1 cellular context compared by ENCODE assay signal in genomic region chr19:8655340-8655709, GRCh38.
TF ChIP-seq lines count a peak whose summit lies in the region.

No MANE protein-coding gene starts in this region.

TF ChIP-seq in K562, 482 proteins besides CTCF, POLR2A, EP300 and RAD21:
- peak; percentile 23; the same call in 1 of the 2 replicates for TF ChIP-seq ERF (CRISPR knock-in tag; IDR thresholded peaks at IDR 0.05)
- peak; percentile 38 for TF ChIP-seq CHD4 (IDR thresholded peaks at IDR 0.05; ENCODE audit: insufficient read depth, insufficient replicate concordance, low read depth, low read length, poor library complexity, severe bottlenecking)
- peak in 1 of 2 experiments; percentile 21; a peak in 1 of 4 replicates for TF ChIP-seq ZNF639 (CRISPR knock-in tag; conservative IDR thresholded peaks at IDR 0.05 in 1 of 2, IDR thresholded peaks at IDR 0.05 in 1 of 2)
- no peak for TF ChIP-seq E2F8 (IDR thresholded peaks at IDR 0.05; ENCODE audit: low read depth, partially characterized antibody)
- no peak for TF ChIP-seq THRB (CRISPR knock-in tag; conservative IDR thresholded peaks at IDR 0.05)
TF ChIP-seq in K562: peak in this region for 3.
